12 cellular contexts compared by ENCODE assay signal in the genomic region with DNA sequence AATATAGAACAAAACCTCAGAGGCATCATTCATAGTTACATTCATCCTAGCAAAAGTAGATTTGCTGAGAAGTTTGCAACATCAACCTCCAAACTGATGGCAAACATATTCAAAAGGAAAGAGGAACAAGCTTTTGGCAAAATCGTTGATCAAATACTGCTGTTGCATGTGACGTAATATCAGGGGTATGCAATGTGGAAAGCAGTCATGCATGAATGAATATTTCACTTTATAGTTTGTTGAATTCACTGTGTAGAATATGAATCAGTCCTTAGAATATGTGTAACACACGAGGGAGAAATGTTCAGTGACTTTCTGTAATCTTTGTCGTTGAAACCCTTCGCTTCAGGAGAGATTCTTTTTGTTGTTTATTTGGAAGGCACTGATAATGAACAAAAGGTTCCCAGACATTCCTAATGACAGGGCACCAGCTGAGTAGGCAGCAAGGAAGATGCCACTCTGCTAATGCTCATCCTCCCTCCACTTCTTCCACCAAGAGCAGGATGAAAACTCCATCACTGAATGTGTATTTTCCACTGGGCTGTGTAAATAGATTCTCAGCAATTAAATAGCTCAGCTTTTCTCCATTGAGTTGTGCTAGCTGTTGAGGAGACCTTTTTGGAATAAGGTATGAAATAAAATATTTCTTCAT.
DNase-seq lines count a peak whose midpoint lies in the region; ATAC-seq and TF ChIP-seq lines count a peak whose summit lies in the region.
"Had no signal": no experiment of that assay in that cellular context is flagged by ENCODE, and none has a peak within 500 bp of the region (broad histone marks: within the 10 kb centered on the region; RNA-seq: fewer than 3 reads in every experiment).

No MANE protein-coding gene starts in this region.

- H3K36me3 ChIP-seq in ACC112 (ENCODE audit: insufficient read depth, low read length) (no peaks in the 10 kb centered on the region), SJSA1 (no peaks in the 10 kb centered on the region; the same call in 1 of the 2 replicates), neural progenitor cell (no peaks in the 10 kb centered on the region)
- H3K36me3 ChIP-seq: BE2C, sigmoid colon had no signal

- H3K27me3 ChIP-seq in ACC112 (ENCODE audit: insufficient read depth, low read length) (no peaks in the 10 kb centered on the region), SJSA1 (replicated peaks) (no peaks in the 10 kb centered on the region), neural progenitor cell (no peaks in the 10 kb centered on the region)
- H3K27me3 ChIP-seq: BE2C, sigmoid colon had no signal

- no peak overlapping the region for H3K9ac ChIP-seq in neural progenitor cell

- H3K4me3 ChIP-seq in ACC112 (ENCODE audit: low read depth, low read length) (peak overlapping the region; percentile 22; the same call in 1 of the 2 replicates), SJSA1 (no peak overlapping the region), neural progenitor cell (no peak overlapping the region)
- H3K4me3 ChIP-seq: sigmoid colon had no signal

- peak; percentile 80 for DNase-seq in HFFc6
- DNase-seq in SJSA1 (ENCODE audit: low read depth in 1 of 2, low spot score in 2 of 2), result peak in 1 of 2 experiments; percentile 80
- peak; percentile 99 for DNase-seq in fibroblast of peridontal ligament (ENCODE audit: extremely low read depth)
- no peak for DNase-seq in neural progenitor cell (ENCODE audit: low spot score)
- no peak for DNase-seq in hypothalamus (lab: John Stamatoyannopoulos, UW)
- no peak for DNase-seq in stimulated activated CD4-positive, alpha-beta T cell treated with anti-CD3 and anti-CD28 coated beads, Interleukin-2, amount 100 ng/mL, for 48 hours
- DNase-seq: BE2C, NCI-H1417 treated with DMSO at 0.1 percent for 48 hours, sigmoid colon had no signal

- H3K9me3 ChIP-seq in SJSA1 (replicated peaks) (no peaks in the 10 kb centered on the region), neural progenitor cell (ENCODE audit: low read depth) (no peaks in the 10 kb centered on the region)
- H3K9me3 ChIP-seq: BE2C, sigmoid colon had no signal

- H3K4me2 ChIP-seq in neural progenitor cell, result no peak overlapping the region

- no peaks in the 10 kb centered on the region for H3K9me3 Mint-ChIP-seq in HFFc6
- no peaks in the 10 kb centered on the region for H3K9me3 Mint-ChIP-seq in neural progenitor cell
- H3K9me3 Mint-ChIP-seq: WTC11 had no signal

- H3K27ac ChIP-seq in ACC112 (ENCODE audit: low read depth, low read length) (peak overlapping the region; percentile 68), SJSA1 (peak overlapping the region; percentile 88), neural progenitor cell (no peak overlapping the region)
- H3K27ac ChIP-seq: sigmoid colon had no signal

- H3K36me3 Mint-ChIP-seq in HFFc6 (ENCODE audit: low read depth) (0 out of 2 replicates have a peak, but pooled peaks cover 4% of the 10 kb centered on the region), neural progenitor cell (peaks cover 2% of the 10 kb centered on the region)
- H3K36me3 Mint-ChIP-seq: WTC11 had no signal

- TF ChIP-seq CTCF in HFFc6 (IDR thresholded peaks at IDR 0.05), result no peak
- TF ChIP-seq CTCF in neural progenitor cell (IDR thresholded peaks at IDR 0.05), result no peak

- H3K4me1 ChIP-seq in ACC112 (ENCODE audit: control insufficient read depth, insufficient read depth, low read length, unreplicated experiment) (peaks cover 29% of the 10 kb centered on the region), SJSA1 (replicated peaks) (peaks cover 25% of the 10 kb centered on the region), neural progenitor cell (no peaks in the 10 kb centered on the region)
- H3K4me1 ChIP-seq: BE2C had no signal

- no peak for ATAC-seq in GM19397 (IDR thresholded peaks at IDR 0.05; ENCODE audit: unreplicated experiment)
- ATAC-seq: WTC11 had no signal

- H3K27me3 Mint-ChIP-seq in HFFc6 (ENCODE audit: insufficient read depth) (no peaks in the 10 kb centered on the region), neural progenitor cell (ENCODE audit: insufficient read depth, low read depth) (peaks cover 4% of the 10 kb centered on the region)

- H3F3A ChIP-seq in neural progenitor cell (ENCODE audit: low read depth), result no peaks in the 10 kb centered on the region

- no peaks in the 10 kb centered on the region for H3K79me2 ChIP-seq in ACC112 (ENCODE audit: control insufficient read depth, insufficient read depth, low read length, unreplicated experiment)
- peaks cover 4% of the 10 kb centered on the region for H3K79me2 ChIP-seq in neural progenitor cell (ENCODE audit: low read depth)

- H2AFZ ChIP-seq in ACC112 (ENCODE audit: low read length, unreplicated experiment), result peak overlapping the region; percentile 70
- no peak overlapping the region for H2AFZ ChIP-seq in neural progenitor cell (replicated peaks)

- H3K27ac Mint-ChIP-seq in HFFc6 (peak overlapping the region; percentile 90), neural progenitor cell (no peak overlapping the region)
- H3K27ac Mint-ChIP-seq: WTC11 had no signal

- H3K4me3 Mint-ChIP-seq in HFFc6, result peak overlapping the region; percentile 84
- H3K4me3 Mint-ChIP-seq in neural progenitor cell, result no peak overlapping the region
- H3K4me3 Mint-ChIP-seq: WTC11 had no signal

- peaks cover 9% of the 10 kb centered on the region for H4K20me1 ChIP-seq in neural progenitor cell (ENCODE audit: low read depth)

- H3K4me1 Mint-ChIP-seq in HFFc6 (ENCODE audit: low read depth) (peaks cover 66% of the 10 kb centered on the region), neural progenitor cell (no peaks in the 10 kb centered on the region)

Comparison
In these comparisons a context has a peak if more than half of its experiments do, and no peak if none do; other contexts are left out.
1. DNase-seq: peak in HFFc6 (single experiment) and fibroblast of peridontal ligament (single experiment); none in neural progenitor cell (single experiment), hypothalamus (0 of 51) and stimulated activated CD4-positive, alpha-beta T cell treated with anti-CD3 and anti-CD28 coated beads, Interleukin-2, amount 100 ng/mL, for 48 hours (0 of 2).